In genomic region chr7:93148135-93148534, GRCh38 we compare ENCODE assay signal across 8 cellular contexts. TPM values are rescaled to one million over a fixed set of nuclear protein-coding genes. Genes with fewer than 3 reads are reported as not detected.
A peak's percentile ranks its signal among the peaks of the same experiment; 100 is the strongest.
DNase-seq lines count a peak whose midpoint lies in the region; ATAC-seq and TF ChIP-seq lines count a peak whose summit lies in the region.

Gene SAMD9L (minus strand): TSS chr7:93148385. CDS start chr7:93135971, 12,414 bp downstream.

- H3K27me3 ChIP-seq in adrenal gland (no peaks in the 10 kb centered on the region), upper lobe of right lung (no peaks in the 10 kb centered on the region)

- H3K4me3 ChIP-seq in adrenal gland (peak within 1 kb of the TSS in 2 of 4 donors; percentile 32 to 55), lower leg skin (ENCODE audit: low read depth, poor library complexity, severe bottlenecking) (peak within 1 kb of the TSS; percentile 11), upper lobe of right lung (peak within 1 kb of the TSS; percentile 64)

- no TSS peak for BruUV-seq in Calu3 (replicated peaks; lab: Mats Ljungman, UMichigan)

- H3K36me3 ChIP-seq in adrenal gland (replicated peaks in 1 of 2): peaks cover 0 to 18% of the 10 kb centered on the region in 2 donors
- peaks cover 18% of the 10 kb centered on the region for H3K36me3 ChIP-seq in upper lobe of right lung

- TF ChIP-seq CTCF in Calu3 (IDR thresholded peaks at IDR 0.05; ENCODE audit: unreplicated experiment): no peak
- TF ChIP-seq CTCF in adrenal gland (IDR thresholded peaks at IDR 0.05): no peak
- TF ChIP-seq CTCF in lower leg skin (IDR thresholded peaks at IDR 0.05): no peak
- TF ChIP-seq CTCF in upper lobe of right lung (IDR thresholded peaks at IDR 0.05): no peak

- H3K9me3 Mint-ChIP-seq in Calu3 (ENCODE audit: low read depth, unreplicated experiment): peaks cover 3% of the 10 kb centered on the region

- no peaks in the 10 kb centered on the region for H3K36me3 Mint-ChIP-seq in Calu3 (ENCODE audit: insufficient read depth, unreplicated experiment)

- DNase-seq in Calu3: no peak
- peak; percentile 42 to 58 for DNase-seq in Kasumi-1 (lab: John Stamatoyannopoulos, UW)
- peak in 3 of 7 donors; percentile 13 to 17 (median 13) for DNase-seq in adrenal gland
- no peak for DNase-seq in lower leg skin (ENCODE audit: low spot score in 2 of 2)
- DNase-seq in upper lobe of right lung: no peak
- DNase-seq in activated gamma-delta T cell treated with Interleukin-2 at 50 U/mL for 16 hours: no peak
- DNase-seq in stimulated activated CD4-positive, alpha-beta T cell treated with anti-CD3 and anti-CD28 coated beads, Interleukin-4, amount 100 ng/mL, for 4 hours: no peak

- WGBS in adrenal gland, 4 donors: 13 to 24% (median 19%) methylated on average over 2 of the region's 2 CpGs
- 14 to 23% methylated on average over 2 of the region's 2 CpGs for WGBS in lower leg skin, 2 donors

- no peaks in the 10 kb centered on the region for H3K9me3 ChIP-seq in adrenal gland (replicated peaks in 1 of 3)
- no peaks in the 10 kb centered on the region for H3K9me3 ChIP-seq in upper lobe of right lung

- H3K4me1 Mint-ChIP-seq in Calu3 (ENCODE audit: low read depth, unreplicated experiment): peaks cover 48% of the 10 kb centered on the region

- peak within 1 kb of the TSS; percentile 55 for H3K4me3 Mint-ChIP-seq in Calu3 (ENCODE audit: low read depth, unreplicated experiment)

- H3K27ac Mint-ChIP-seq in Calu3 (ENCODE audit: unreplicated experiment): peak within 1 kb of the TSS; percentile 70

- CTCF ChIA-PET in Calu3 (lab: Charles Lee): no interaction called here

- peak within 1 kb of the TSS in 3 of 5 donors; percentile 15 to 32 (median 19) for H3K27ac ChIP-seq in adrenal gland
- peak within 1 kb of the TSS; percentile 75 for H3K27ac ChIP-seq in upper lobe of right lung

- H3K27me3 Mint-ChIP-seq in Calu3 (ENCODE audit: unreplicated experiment): no peaks in the 10 kb centered on the region

- ATAC-seq in GM21367 (IDR thresholded peaks at IDR 0.05; ENCODE audit: unreplicated experiment): peak; percentile 56
- ATAC-seq in upper lobe of right lung: peak; percentile 73

- H3K4me1 ChIP-seq in adrenal gland (replicated peaks in 1 of 2): peaks cover 0 to 14% of the 10 kb centered on the region in 2 donors
- H3K4me1 ChIP-seq in upper lobe of right lung: peaks cover 20% of the 10 kb centered on the region

- TF ChIP-seq POLR2A in adrenal gland (IDR thresholded peaks at IDR 0.05): no peak
- no peak for TF ChIP-seq POLR2A in lower leg skin (IDR thresholded peaks at IDR 0.05)

- intact Hi-C loops in Calu3 (cut with micrococcal nuclease; ENCODE audit: unreplicated experiment): no loop called here
- intact Hi-C loops in adrenal gland (cut with DNase I): no loop called here
- intact Hi-C loops in lower leg skin (cut with DNase I; ENCODE audit: low total_unique reads): no loop called here
- intact Hi-C loops in upper lobe of right lung (cut with DNase I): no loop called here

RNA-seq across cellular contexts. Expression of gene SAMD9L, which starts in this region (rescaled TPM):
- total RNA-seq in Calu3 (2022) (25.9 and 60.8 TPM in 2 replicates), adrenal gland (10 to 100 TPM in 5 of 8 donors, 1 to 10 TPM in 3; 4.5 to 28.0 (median 11.7) TPM), lower leg skin (1 to 10 TPM in 3 of 4 donors, under 1 TPM in 1; 0.65 to 2.5 (median 1.5) TPM), upper lobe of right lung (46.5 TPM)
- 10 to 100 TPM in 1 of 3 donors, 1 to 10 TPM in 2; 4.9 to 12.6 (median 9.3) TPM for polyA plus RNA-seq in adrenal gland

Comparison
In these comparisons a context has a peak if more than half of its experiments do, and no peak if none do; other contexts are left out.
1. DNase-seq: peak in Kasumi-1 (2 of 2); none in Calu3 (single experiment), lower leg skin (0 of 2), upper lobe of right lung (single experiment), activated gamma-delta T cell treated with Interleukin-2 at 50 U/mL for 16 hours (single experiment) and stimulated activated CD4-positive, alpha-beta T cell treated with anti-CD3 and anti-CD28 coated beads, Interleukin-4, amount 100 ng/mL, for 4 hours (0 of 2).